Comparison of ENCODE assay signal across 11 cellular contexts in genomic region chr10:6590100-6590499, GRCh38.
"Had no signal": no experiment of that assay in that cellular context is flagged by ENCODE, and none has a peak within 500 bp of the region (broad histone marks: within the 10 kb centered on the region; RNA-seq: fewer than 3 reads in every experiment).

No MANE protein-coding gene starts in this region.

- H3K36me3 Mint-ChIP-seq: neural progenitor cell had no signal

- H3K27ac Mint-ChIP-seq: neural progenitor cell had no signal

- H3K4me3 Mint-ChIP-seq: neural progenitor cell had no signal

- DNase-seq: activated CD4-positive, alpha-beta T cell treated with anti-CD3 and anti-CD28 coated beads for 4 hours; body of pancreas; central memory CD4-positive, alpha-beta T cell; dermis blood vessel endothelial cell; left ventricle myocardium superior; mesendoderm; pancreas; stimulated activated CD4-positive, alpha-beta T cell treated with anti-CD3 and anti-CD28 coated beads, Interleukin-12 subunit alpha, Interleukin-12 subunit beta, amount 100 ng/mL, for 4 hours; T1000; uterus had no signal

- ATAC-seq: body of pancreas, left ventricle myocardium superior had no signal

- H3K9me3 Mint-ChIP-seq: neural progenitor cell had no signal
